12 cellular contexts compared by ENCODE assay signal in the genomic region with DNA sequence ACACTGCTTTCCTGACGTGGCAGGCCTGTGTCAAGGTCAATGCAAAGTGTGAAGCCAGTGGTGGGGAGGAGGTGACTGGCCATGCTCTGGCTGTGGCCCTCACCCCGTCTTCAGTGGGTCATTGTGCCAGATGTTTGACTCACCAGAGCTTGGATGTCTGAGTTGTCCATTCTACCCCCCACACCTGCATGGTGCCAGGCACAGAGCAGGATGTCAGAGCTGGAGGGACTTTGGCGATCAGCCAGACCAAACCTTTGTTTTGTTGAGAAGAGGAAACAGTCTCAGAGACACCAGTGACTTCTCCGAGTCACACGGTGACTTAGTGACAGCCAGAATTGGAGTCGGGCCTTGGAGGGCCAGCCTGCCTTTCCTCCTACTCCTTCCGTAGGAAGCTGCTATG. TPM values are rescaled to one million over a fixed set of nuclear protein-coding genes. Genes with fewer than 3 reads are reported as not detected.
DNase-seq lines count a peak whose midpoint lies in the region; ATAC-seq and TF ChIP-seq lines count a peak whose summit lies in the region.
"Had no signal": no experiment of that assay in that cellular context is flagged by ENCODE, and none has a peak within 500 bp of the region (broad histone marks: within the 10 kb centered on the region; RNA-seq: fewer than 3 reads in every experiment).

No MANE protein-coding gene starts in this region.

- ATAC-seq in body of pancreas, result no peak

- peaks cover 6% of the 10 kb centered on the region for H3K27me3 Mint-ChIP-seq in activated CD4-positive, alpha-beta memory T cell treated with anti-CD3 and anti-CD28 coated beads for 36 hours
- no peaks in the 10 kb centered on the region for H3K27me3 Mint-ChIP-seq in activated CD4-positive, alpha-beta memory T cell treated with anti-CD3 and anti-CD28 coated beads, Interleukin-2, amount 10 ng/mL, durations not matched to agents 7 days and 5 days

- peaks cover 46% of the 10 kb centered on the region for H3K4me1 ChIP-seq in body of pancreas
- peaks cover 0 to 27% (median 22%) of the 10 kb centered on the region in 4 donors for H3K4me1 ChIP-seq in sigmoid colon

- 30 to 44% methylated on average over 7 of the region's 7 CpGs for WGBS in body of pancreas, 2 donors
- 23 to 51% methylated on average over 7 of the region's 7 CpGs for WGBS in sigmoid colon, 2 donors

- peaks cover 8% of the 10 kb centered on the region for H3K4me1 Mint-ChIP-seq in activated CD4-positive, alpha-beta memory T cell treated with anti-CD3 and anti-CD28 coated beads for 36 hours (ENCODE audit: low read depth)
- H3K4me1 Mint-ChIP-seq in activated CD4-positive, alpha-beta memory T cell treated with anti-CD3 and anti-CD28 coated beads, Interleukin-2, amount 10 ng/mL, durations not matched to agents 7 days and 5 days, result peaks cover 2% of the 10 kb centered on the region

- H3K9me3 Mint-ChIP-seq in activated CD4-positive, alpha-beta memory T cell treated with anti-CD3 and anti-CD28 coated beads for 36 hours, result peaks cover 7% of the 10 kb centered on the region
- peaks cover 4% of the 10 kb centered on the region for H3K9me3 Mint-ChIP-seq in activated CD4-positive, alpha-beta memory T cell treated with anti-CD3 and anti-CD28 coated beads, Interleukin-2, amount 10 ng/mL, durations not matched to agents 7 days and 5 days

- H3K9me3 ChIP-seq in body of pancreas (peaks cover 0 to 3% (median 0%) of the 10 kb centered on the region in 3 donors), sigmoid colon (peaks cover 0 to 3% (median 0%) of the 10 kb centered on the region in 4 donors)

- H3K36me3 ChIP-seq in body of pancreas (replicated peaks in 1 of 2; ENCODE audit: insufficient read depth in 1 of 2, low read depth in 2 of 2) (no peaks in the 10 kb centered on the region), sigmoid colon (no peaks in the 10 kb centered on the region)

- H3K27ac ChIP-seq in body of pancreas, result peak overlapping the region in 3 of 4 donors; percentile 41 to 60 (median 42)
- H3K27ac ChIP-seq in sigmoid colon, result no peak overlapping the region

- H3K4me3 Mint-ChIP-seq in activated CD4-positive, alpha-beta memory T cell treated with anti-CD3 and anti-CD28 coated beads for 36 hours, result no peak overlapping the region
- H3K4me3 Mint-ChIP-seq in activated CD4-positive, alpha-beta memory T cell treated with anti-CD3 and anti-CD28 coated beads, Interleukin-2, amount 10 ng/mL, durations not matched to agents 7 days and 5 days, result no peak overlapping the region

- TF ChIP-seq CTCF in body of pancreas (IDR thresholded peaks at IDR 0.05), result no peak
- no peak for TF ChIP-seq CTCF in sigmoid colon (IDR thresholded peaks at IDR 0.05)

- no peak overlapping the region for H3K27ac Mint-ChIP-seq in activated CD4-positive, alpha-beta memory T cell treated with anti-CD3 and anti-CD28 coated beads for 36 hours
- no peak overlapping the region for H3K27ac Mint-ChIP-seq in activated CD4-positive, alpha-beta memory T cell treated with anti-CD3 and anti-CD28 coated beads, Interleukin-2, amount 10 ng/mL, durations not matched to agents 7 days and 5 days

- peak; percentile 24 for DNase-seq in activated CD4-positive, alpha-beta memory T cell treated with anti-CD3 and anti-CD28 coated beads for 36 hours
- DNase-seq in activated CD4-positive, alpha-beta memory T cell treated with anti-CD3 and anti-CD28 coated beads, Interleukin-2, amount 10 ng/mL, durations not matched to agents 7 days and 5 days, result no peak
- DNase-seq in NAMALWA (ENCODE audit: low spot score), result peak; percentile 45
- peak in 3 of 4 donors; percentile 48 to 57 (median 51) for DNase-seq in body of pancreas
- peak; percentile 65 for DNase-seq in sigmoid colon
- no peak for DNase-seq in cerebellar cortex (ENCODE audit: low spot score)
- no peak for DNase-seq in islet precursor cell
- DNase-seq in NCI-H146 (lab: John Stamatoyannopoulos, UW), result no peak
- DNase-seq: Caco-2, naive B cell, NCI-H1048, T1000 had no signal

- H3K4me3 ChIP-seq in body of pancreas (no peak overlapping the region), sigmoid colon (no peak overlapping the region)

- no peak for TF ChIP-seq POLR2A in body of pancreas (IDR thresholded peaks at IDR 0.05)
- no peak for TF ChIP-seq POLR2A in sigmoid colon (IDR thresholded peaks at IDR 0.05)

- H3K27me3 ChIP-seq in body of pancreas (no peaks in the 10 kb centered on the region), sigmoid colon (no peaks in the 10 kb centered on the region)

- no peak for TF ChIP-seq EP300 in sigmoid colon (IDR thresholded peaks at IDR 0.05)

- CTCF ChIA-PET in activated CD4-positive, alpha-beta memory T cell treated with anti-CD3 and anti-CD28 coated beads for 36 hours (lab: Charles Lee), result interaction anchor here (0.6 to 0.8 kb wide), 2 partner anchors 133 to 151 kb away, joined by 3 read pairs; no protein-coding TSS in a partner anchor
- CTCF ChIA-PET in activated CD4-positive, alpha-beta memory T cell treated with anti-CD3 and anti-CD28 coated beads, Interleukin-2, amount 10 ng/mL, durations not matched to agents 7 days and 5 days (lab: Charles Lee), result no interaction called here

- intact Hi-C loops in activated CD4-positive, alpha-beta memory T cell treated with anti-CD3 and anti-CD28 coated beads for 36 hours (cut with micrococcal nuclease), result no loop called here
- intact Hi-C loops in body of pancreas (cut with DNase I), result no loop called here
- intact Hi-C loops in sigmoid colon (cut with DNase I), result no loop called here

- POLR2A ChIA-PET in activated CD4-positive, alpha-beta memory T cell treated with anti-CD3 and anti-CD28 coated beads for 36 hours (lab: Charles Lee), result no interaction called here
- POLR2A ChIA-PET in activated CD4-positive, alpha-beta memory T cell treated with anti-CD3 and anti-CD28 coated beads, Interleukin-2, amount 10 ng/mL, durations not matched to agents 7 days and 5 days (lab: Charles Lee), result no interaction called here

- H3K36me3 Mint-ChIP-seq in activated CD4-positive, alpha-beta memory T cell treated with anti-CD3 and anti-CD28 coated beads for 36 hours, result peaks cover 6% of the 10 kb centered on the region
- no peaks in the 10 kb centered on the region for H3K36me3 Mint-ChIP-seq in activated CD4-positive, alpha-beta memory T cell treated with anti-CD3 and anti-CD28 coated beads, Interleukin-2, amount 10 ng/mL, durations not matched to agents 7 days and 5 days (ENCODE audit: low read depth)

RNA-seq across cellular contexts. Expression of a gene that starts 49.5 kb away (rescaled TPM):
- under 1 TPM; 0.07 to 0.24 TPM for total RNA-seq in activated CD4-positive, alpha-beta memory T cell treated with anti-CD3 and anti-CD28 coated beads for 36 hours
- total RNA-seq in activated CD4-positive, alpha-beta memory T cell treated with anti-CD3 and anti-CD28 coated beads, Interleukin-2, amount 10 ng/mL, durations not matched to agents 7 days and 5 days, result under 1 TPM; 0.53 to 0.58 TPM
- total RNA-seq in body of pancreas (10 to 100 TPM; 14.0 to 25.4 TPM), sigmoid colon (1 to 10 TPM; 4.8 to 8.0 (median 5.8) TPM)
- polyA plus RNA-seq in sigmoid colon, result 1 to 10 TPM; 1.8 to 9.2 (median 1.8) TPM

Comparison
In these comparisons a context has a peak if more than half of its experiments do, and no peak if none do; other contexts are left out.
1. DNase-seq: peak in activated CD4-positive, alpha-beta memory T cell treated with anti-CD3 and anti-CD28 coated beads for 36 hours (single experiment), NAMALWA (single experiment), body of pancreas (3 of 4) and sigmoid colon (single experiment); none in activated CD4-positive, alpha-beta memory T cell treated with anti-CD3 and anti-CD28 coated beads, Interleukin-2, amount 10 ng/mL, durations not matched to agents 7 days and 5 days (single experiment), cerebellar cortex (single experiment), islet precursor cell (single experiment) and NCI-H146 (single experiment).
2. H3K27ac ChIP-seq: peak in body of pancreas (3 of 4); none in sigmoid colon (0 of 4).